ENCODE assay signal across 2 cellular contexts in the genomic region with DNA sequence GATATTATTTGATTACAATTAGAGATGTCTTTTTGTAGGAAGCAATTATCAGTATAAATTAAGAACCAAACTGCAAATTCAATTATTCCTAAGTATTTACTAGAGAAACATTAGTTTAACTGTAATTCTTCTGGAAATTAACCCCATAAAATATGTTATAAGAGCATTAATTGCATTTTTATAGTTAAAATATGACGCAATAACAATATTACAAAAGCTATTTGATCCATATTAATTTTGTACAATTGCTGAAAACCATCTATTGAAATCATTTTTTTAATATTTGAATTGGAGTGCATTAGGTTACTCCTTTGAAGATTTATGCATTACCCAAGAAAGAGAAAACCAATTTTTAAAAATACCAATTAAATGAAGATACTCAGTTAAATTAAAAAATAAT.
TF ChIP-seq lines count a peak whose summit lies in the region.

No MANE protein-coding gene starts in this region.

TF ChIP-seq in IMR-90, 13 proteins besides CTCF, POLR2A, EP300 and RAD21:
- TF ChIP-seq MAZ (IDR thresholded peaks at IDR 0.05; ENCODE audit: borderline replicate concordance, low read depth, low read length): no peak
- TF ChIP-seq CEBPB (IDR thresholded peaks at IDR 0.05; ENCODE audit: low read depth, low read length): peak; percentile 54

TF ChIP-seq in K562, 482 proteins besides CTCF, POLR2A, EP300 and RAD21:
- TF ChIP-seq CEBPG (CRISPR knock-in tag; IDR thresholded peaks at IDR 0.05) (no peak), CEBPG (tag; conservative IDR thresholded peaks at IDR 0.05 in 1 of 2, IDR thresholded peaks at IDR 0.05 in 1 of 2) (peak in 1 of 2 experiments; percentile 78; a peak in 1 of 4 replicates), CEBPB (tag; IDR thresholded peaks at IDR 0.05) (peak; percentile 13; the same call in 1 of the 2 replicates), TAF15 (IDR thresholded peaks at IDR 0.05; ENCODE audit: low read depth, low read length) (no peak)
TF ChIP-seq in K562: peak in this region for 2.
